In the genomic region with DNA sequence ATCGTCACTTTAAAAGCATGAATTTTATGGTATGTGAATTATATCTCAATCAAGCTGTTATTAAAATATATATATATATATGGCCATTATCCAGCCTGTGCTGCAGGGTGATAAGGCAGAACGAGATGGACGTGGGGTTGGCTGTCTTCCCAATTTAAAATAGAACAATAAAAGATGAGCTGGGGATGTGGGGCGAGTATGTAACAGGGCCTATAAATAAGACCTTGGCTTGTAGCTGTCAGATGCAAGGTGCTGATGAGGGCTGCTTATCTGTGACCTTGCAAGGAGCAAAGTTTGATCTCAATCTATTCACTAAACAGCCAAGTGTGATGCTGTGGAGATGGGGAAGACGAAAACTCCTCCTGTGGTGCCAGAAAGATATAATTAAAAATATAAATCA, we compare ENCODE assay signal across 23 cellular contexts. TPM values are rescaled to one million over a fixed set of nuclear protein-coding genes. Genes with fewer than 3 reads are reported as not detected.
DNase-seq lines count a peak whose midpoint lies in the region; ATAC-seq and TF ChIP-seq lines count a peak whose summit lies in the region.
"Had no signal": no experiment of that assay in that cellular context is flagged by ENCODE, and none has a peak within 500 bp of the region (broad histone marks: within the 10 kb centered on the region; RNA-seq: fewer than 3 reads in every experiment).

No MANE protein-coding gene starts in this region.

- H3K36me3 ChIP-seq in DOHH2 (ENCODE audit: control insufficient read depth, low read length), result no peaks in the 10 kb centered on the region
- H3K36me3 ChIP-seq: HAP-1 had no signal

- H3K4me1 ChIP-seq in DOHH2 (ENCODE audit: control insufficient read depth, low read length) (peaks cover 17% of the 10 kb centered on the region), right cardiac atrium (ENCODE audit: control insufficient read depth, insufficient read depth, low read length) (no peaks in the 10 kb centered on the region)
- H3K4me1 ChIP-seq: HAP-1 had no signal

- H3K9me2 ChIP-seq in DOHH2 (replicated peaks; ENCODE audit: control insufficient read depth, low read length), result no peaks in the 10 kb centered on the region

- H3K9me3 ChIP-seq in DOHH2 (ENCODE audit: control insufficient read depth, insufficient read depth, low read length), result peaks cover 10% of the 10 kb centered on the region; the same call in 1 of the 2 replicates
- H3K9me3 ChIP-seq in right cardiac atrium (ENCODE audit: control insufficient read depth, low read length), result no peaks in the 10 kb centered on the region

- H3K4me2 ChIP-seq in DOHH2 (ENCODE audit: low read length), result 0 out of 2 replicates have a peak overlapping the region, but pooled peaks have one; percentile 14
- H3K4me2 ChIP-seq: GM23338 had no signal

- DNase-seq in NCI-H2227 (lab: John Stamatoyannopoulos, UW; ENCODE audit: unreplicated experiment) (peak; percentile 92), right cardiac atrium (no peak), NCI-H524 (lab: John Stamatoyannopoulos, UW) (no peak), globus pallidus (ENCODE audit: low spot score) (no peak), NCI-H524 treated with DMSO at 0.1 percent for 48 hours (lab: John Stamatoyannopoulos, UW) (no peak)
- DNase-seq: CD8-positive, alpha-beta memory T cell; DMS 273 treated with DMSO at 0.1 percent for 48 hours; DMS79; GF-D8; NCI-H1092; NCI-H1436; NCI-H187; NCI-H2081 treated with DMSO at 0.1 percent for 48 hours; NCI-H2171 treated with DMSO at 0.1 percent for 48 hours; NCI-H446; NCI-H526 treated with DMSO at 0.1 percent for 48 hours; RPMI8226; SHP77 treated with DMSO at 0.1 percent for 48 hours; T-helper 1 cell had no signal

- intact Hi-C loops in right cardiac atrium (cut with DNase I), result loop anchor here in 3 of 4 donors (10.0 kb wide), 4 partner anchors 225 to 375 kb away; partner anchors contain the start of genes ICAM2 (in 2 of the 3), CSHL1 (in 1 of the 3) and GH1 (in 1 of the 3)

- no peak overlapping the region for H3K4me3 ChIP-seq in DOHH2 (ENCODE audit: low read length)
- no peak overlapping the region for H3K4me3 ChIP-seq in right cardiac atrium (ENCODE audit: low read length)
- H3K4me3 ChIP-seq: GM23338, HAP-1 had no signal

- H3K27me3 ChIP-seq in DOHH2 (ENCODE audit: control insufficient read depth, low read length) (no peaks in the 10 kb centered on the region; the same call in 1 of the 2 replicates), right cardiac atrium (ENCODE audit: control insufficient read depth, insufficient read depth) (no peaks in the 10 kb centered on the region)

- TF ChIP-seq CTCF in DOHH2 (IDR thresholded peaks at IDR 0.05; ENCODE audit: low read depth, low read length, poor library complexity, severe bottlenecking) (no peak), VCaP (conservative IDR thresholded peaks at IDR 0.05) (no peak)

- no peaks in the 10 kb centered on the region for H3K79me2 ChIP-seq in DOHH2 (ENCODE audit: control insufficient read depth, low read length)

- no peaks in the 10 kb centered on the region for H3F3A ChIP-seq in DOHH2 (ENCODE audit: control insufficient read depth, insufficient read depth)

- no peaks in the 10 kb centered on the region for H4K20me1 ChIP-seq in DOHH2 (ENCODE audit: control insufficient read depth, insufficient read depth, low read depth, low read length)

- 28% methylated on average over 5 of the region's 5 CpGs for WGBS in right cardiac atrium

- no peak overlapping the region for H3K27ac ChIP-seq in DOHH2 (ENCODE audit: low read depth, low read length)
- peak overlapping the region; percentile 34 for H3K27ac ChIP-seq in VCaP
- H3K27ac ChIP-seq in right cardiac atrium (ENCODE audit: low read length), result no peak overlapping the region

- ATAC-seq in right cardiac atrium, result peak; percentile 16 to 46
- ATAC-seq: GM23338 had no signal

RNA-seq across cellular contexts. Expression of gene TEX2, which starts 26.6 kb away (rescaled TPM):
- total RNA-seq in right cardiac atrium, result 10 to 100 TPM; 42.6 to 56.8 (median 46.6) TPM
- polyA plus RNA-seq in right cardiac atrium, result 21.4 TPM
